ENCODE assay signal across 8 cellular contexts in genomic region chr2:127649684-127650040, GRCh38. TPM values are rescaled to one million over a fixed set of nuclear protein-coding genes. Genes with fewer than 3 reads are reported as not detected.
DNase-seq lines count a peak whose midpoint lies in the region; ATAC-seq and TF ChIP-seq lines count a peak whose summit lies in the region.

No MANE protein-coding gene starts in this region.

- in situ Hi-C loops in SK-MEL-5 (cut with HindIII; ENCODE audit: low pct_unique_long_range_greater_than_20kb, low sequenced_read_pairs), result no loop called here

- peak; percentile 85 for TF ChIP-seq CTCF in C4-2B (conservative IDR thresholded peaks at IDR 0.05)
- peak; percentile 76 for TF ChIP-seq CTCF in LNCaP clone FGC (IDR thresholded peaks at IDR 0.05; ENCODE audit: control insufficient read depth, extremely low read depth, insufficient read depth)
- TF ChIP-seq CTCF in gastroesophageal sphincter (IDR thresholded peaks at IDR 0.05), result peak in 3 of 4 experiments; percentile 76 to 87 (median 86)
- peak; percentile 88 for TF ChIP-seq CTCF in osteocyte (IDR thresholded peaks at IDR 0.05)

- H3K27ac ChIP-seq in C4-2B (no peak overlapping the region), gastroesophageal sphincter (peak overlapping the region; percentile 37 to 98 (median 84)), temporal lobe (ENCODE audit: low read depth, low read length) (peak overlapping the region; percentile 47)

- H3K9me3 ChIP-seq in gastroesophageal sphincter, result no peaks in the 10 kb centered on the region

- H3K27me3 ChIP-seq in gastroesophageal sphincter, result no peaks in the 10 kb centered on the region

- no peaks in the 10 kb centered on the region for H3K9me3 Mint-ChIP-seq in osteocyte (ENCODE audit: unreplicated experiment)

- peaks cover 0 to 53% of the 10 kb centered on the region in 2 donors for H3K36me3 ChIP-seq in gastroesophageal sphincter

- H3K27me3 Mint-ChIP-seq in osteocyte (ENCODE audit: unreplicated experiment), result no peaks in the 10 kb centered on the region

- H3K4me3 Mint-ChIP-seq in osteocyte (ENCODE audit: unreplicated experiment), result no peak overlapping the region

- peak; percentile 46 for DNase-seq in LNCaP clone FGC (ENCODE audit: low read depth)
- DNase-seq in SK-MEL-5 (ENCODE audit: low read depth, low spot score), result peak; percentile 88
- DNase-seq in activated naive CD4-positive, alpha-beta T cell (lab: John Stamatoyannopoulos, UW), result peak; percentile 70 to 87 (median 87)
- peak; percentile 95 for DNase-seq in osteocyte (ENCODE audit: extremely low spot score, unreplicated experiment)

- H3K36me3 Mint-ChIP-seq in osteocyte (ENCODE audit: unreplicated experiment), result peaks cover 7% of the 10 kb centered on the region

- H3K4me3 ChIP-seq in LNCaP clone FGC (ENCODE audit: low read depth, low read length), result no peak overlapping the region
- H3K4me3 ChIP-seq in gastroesophageal sphincter, result no peak overlapping the region

- H3K27ac Mint-ChIP-seq in osteocyte (ENCODE audit: unreplicated experiment), result peak overlapping the region; percentile 77

- peaks cover 30% of the 10 kb centered on the region for H3K4me1 Mint-ChIP-seq in osteocyte (ENCODE audit: unreplicated experiment)

- no peak for TF ChIP-seq EP300 in gastroesophageal sphincter (IDR thresholded peaks at IDR 0.05)

- H3K4me1 ChIP-seq in gastroesophageal sphincter, result peaks cover 13 to 99% (median 68%) of the 10 kb centered on the region in 3 donors

- WGBS in gastroesophageal sphincter (ENCODE audit: low coverage in 1 of 2), 2 donors, result no CpG with 5 or more reads among the region's 7 CpGs

- peak; percentile 62 for ATAC-seq in GM19438 (IDR thresholded peaks at IDR 0.05; ENCODE audit: low read depth, unreplicated experiment)
- peak; percentile 54 for ATAC-seq in gastroesophageal sphincter

- TF ChIP-seq POLR2A in gastroesophageal sphincter (IDR thresholded peaks at IDR 0.05), result no peak

RNA-seq across cellular contexts. Expression of gene GPR17, which starts 3.7 kb away (rescaled TPM):
- not detected in 2 replicates for total RNA-seq in SK-MEL-5 (2014; rRNA removed; shearing (Covaris generic))
- polyA plus RNA-seq in SK-MEL-5 (2015; cell fraction: cytosol; rRNA removed), result not detected in 2 replicates
- not detected in 2 replicates for polyA plus RNA-seq in SK-MEL-5 (2015; cell fraction: nucleus; rRNA removed)
- total RNA-seq in gastroesophageal sphincter (under 1 TPM in 1 of 4 donors, not detected in 3; 0.35 TPM), osteocyte (not detected in 2 replicates), temporal lobe (3.0 TPM)

RNA-seq across cellular contexts. Expression of gene LIMS2, which starts 25.7 kb away (rescaled TPM):
- total RNA-seq in SK-MEL-5 (2014; rRNA removed; shearing (Covaris generic)), result 0.48 TPM in 1 of 2 replicates, not detected in the other
- 0.14 and 0.43 TPM in 2 replicates for polyA plus RNA-seq in SK-MEL-5 (2015; cell fraction: cytosol; rRNA removed)
- polyA plus RNA-seq in SK-MEL-5 (2015; cell fraction: nucleus; rRNA removed), result 0.16 and 1.1 TPM in 2 replicates
- total RNA-seq in gastroesophageal sphincter, result 100 to 1,000 TPM in 3 of 4 donors, 10 to 100 TPM in 1; 81.4 to 275 (median 124) TPM
- total RNA-seq in osteocyte, result 49.3 and 51.0 TPM in 2 replicates
- 2.2 TPM for total RNA-seq in temporal lobe

RNA-seq across cellular contexts. Expression of gene SFT2D3, which starts 51.6 kb away (rescaled TPM):
- total RNA-seq in SK-MEL-5 (2014; rRNA removed; shearing (Covaris generic)), result 6.5 and 9.7 TPM in 2 replicates
- polyA plus RNA-seq in SK-MEL-5 (2015; cell fraction: cytosol; rRNA removed), result 10.5 and 11.8 TPM in 2 replicates
- polyA plus RNA-seq in SK-MEL-5 (2015; cell fraction: nucleus; rRNA removed), result 7.7 and 9.1 TPM in 2 replicates
- total RNA-seq in gastroesophageal sphincter (10 to 100 TPM in 2 of 4 donors, 1 to 10 TPM in 2; 7.2 to 15.2 (median 10.3) TPM), osteocyte (7.5 and 8.4 TPM in 2 replicates), temporal lobe (7.9 TPM)

Comparison
In these comparisons a context has a peak if more than half of its experiments do, and no peak if none do; other contexts are left out.
1. RNA of gene LIMS2, which starts 25.7 kb away (total RNA-seq): 81.4 to 275 TPM in gastroesophageal sphincter and 49.3 to 51.0 TPM in osteocyte; 2.2 TPM in temporal lobe (single experiment) and 0.48 TPM in SK-MEL-5; every median in the first group is over 10 times any median in the second.
2. Peak in every context shown above with its lines, with median percentiles within 50 percentile points of each other: CTCF ChIP-seq and DNase-seq.